Comparison of ENCODE assay signal across 27 cellular contexts in the genomic region with DNA sequence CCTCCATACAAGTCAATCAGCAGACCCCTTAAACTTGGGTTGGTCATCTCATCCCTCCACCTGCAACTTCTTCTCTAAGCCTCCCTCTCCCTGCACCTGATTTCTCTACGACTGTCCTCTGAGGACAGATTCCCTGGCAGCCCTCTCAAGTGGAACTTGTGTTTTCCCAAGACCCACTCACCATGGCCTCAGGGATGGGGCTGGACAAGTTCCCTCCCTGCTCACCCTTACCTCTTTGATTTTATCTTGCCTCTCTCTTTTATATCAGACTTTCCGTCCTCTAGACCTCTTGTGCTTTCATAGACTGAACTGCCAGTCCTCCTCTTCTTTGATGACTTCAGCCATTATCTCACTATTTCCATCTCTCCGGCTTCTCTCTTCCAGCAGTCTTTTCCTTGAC.
"Had no signal": no experiment of that assay in that cellular context is flagged by ENCODE, and none has a peak within 500 bp of the region (broad histone marks: within the 10 kb centered on the region; RNA-seq: fewer than 3 reads in every experiment).

No MANE protein-coding gene starts in this region.

- H3K27ac Mint-ChIP-seq: dendritic cell treated with granulocyte-macrophage colony-stimulating factor and Interleukin-4, amounts not matched to agents 40 ng/mL and 50 ng/mL, for 4 days; effector memory CD8-positive, alpha-beta T cell; endodermal cell had no signal

- H3K27me3 ChIP-seq: colonic mucosa, esophagus squamous epithelium, gastrocnemius medialis, left lung had no signal

- H3K27me3 Mint-ChIP-seq: dendritic cell treated with granulocyte-macrophage colony-stimulating factor and Interleukin-4, amounts not matched to agents 40 ng/mL and 50 ng/mL, for 4 days; effector memory CD8-positive, alpha-beta T cell had no signal

- H3K4me3 Mint-ChIP-seq: dendritic cell treated with granulocyte-macrophage colony-stimulating factor and Interleukin-4, amounts not matched to agents 40 ng/mL and 50 ng/mL, for 4 days; effector memory CD8-positive, alpha-beta T cell; endodermal cell; mesothelial cell of epicardium had no signal

- H3K9me3 Mint-ChIP-seq: dendritic cell treated with granulocyte-macrophage colony-stimulating factor and Interleukin-4, amounts not matched to agents 40 ng/mL and 50 ng/mL, for 4 days; effector memory CD8-positive, alpha-beta T cell; endodermal cell; mesothelial cell of epicardium had no signal

- H3K4me3 ChIP-seq: colonic mucosa, esophagus squamous epithelium, gastrocnemius medialis, heart right ventricle, left lung, lower lobe of right lung, mucosa of descending colon had no signal

- DNase-seq: colonic mucosa; cortex of kidney; effector CD8-positive, alpha-beta T cell; effector memory CD8-positive, alpha-beta T cell; endodermal cell; erythroblast; esophagus squamous epithelium; foreskin fibroblast; foreskin melanocyte; gastrocnemius medialis; glutamatergic neuron; head of caudate nucleus; heart right ventricle; hippocampal formation; left cardiac atrium; left lung; left ventricle myocardium superior; lower lobe of right lung; mesenchymal stem cell; mucosa of descending colon had no signal

- ATAC-seq: effector memory CD8-positive, alpha-beta T cell; esophagus mucosa; gastrocnemius medialis; heart right ventricle; left cardiac atrium; left lung; left ventricle myocardium superior; lower lobe of right lung; mucosa of descending colon had no signal

- H3K4me1 Mint-ChIP-seq: endodermal cell had no signal

- FAIRE-seq: endometrium, islet of Langerhans, keratinocyte had no signal

- H3K27ac ChIP-seq: colonic mucosa, epithelial cell of prostate, esophagus squamous epithelium, gastrocnemius medialis, heart right ventricle, left lung, lower lobe of right lung had no signal

- H3K9me3 ChIP-seq: colonic mucosa, esophagus squamous epithelium, gastrocnemius medialis, heart right ventricle, left lung, lower lobe of right lung, mucosa of descending colon had no signal

- H3K36me3 ChIP-seq: colonic mucosa, gastrocnemius medialis, heart right ventricle, left lung, lower lobe of right lung had no signal

- H3K4me1 ChIP-seq: gastrocnemius medialis had no signal
